In genomic region chr11:75717608-75718403, GRCh38 we compare ENCODE assay signal across 23 cellular contexts. TPM values are rescaled to one million over a fixed set of nuclear protein-coding genes. Genes with fewer than 3 reads are reported as not detected.
DNase-seq lines count a peak whose midpoint lies in the region; ATAC-seq, FAIRE-seq and TF ChIP-seq lines count a peak whose summit lies in the region.
"Had no signal": no experiment of that assay in that cellular context is flagged by ENCODE, and none has a peak within 500 bp of the region (broad histone marks: within the 10 kb centered on the region; RNA-seq: fewer than 3 reads in every experiment).

MOGAT2 (plus strand) TSS chr11:75717838; CDS start chr11:75717889, 51 bp downstream.

- H3K9me3 ChIP-seq in right lobe of liver (no peaks in the 10 kb centered on the region), small intestine (ENCODE audit: control insufficient read depth, low read depth) (no peaks in the 10 kb centered on the region)

- H3K27ac ChIP-seq in right lobe of liver (peak within 1 kb of the TSS in 2 of 3 donors; percentile 80 to 84), small intestine (ENCODE audit: low read depth in 1 of 2, low read length in 1 of 2) (peak within 1 kb of the TSS; percentile 90 to 95)

- in situ Hi-C loops in KBM-7 (cut with MboI; ENCODE audit: low pct_unique_long_range_greater_than_20kb, low sequenced_read_pairs): no loop called here

- intact Hi-C loops in right lobe of liver (cut with DNase I): no loop called here

- no peak for TF ChIP-seq POLR2A in right lobe of liver (IDR thresholded peaks at IDR 0.05)

- ATAC-seq in right lobe of liver (peak in 2 of 4 donors; percentile 13 to 46), GM21423 (IDR thresholded peaks at IDR 0.05; ENCODE audit: unreplicated experiment) (no peak)
- ATAC-seq: CD8-positive, alpha-beta T cell had no signal

- no peaks in the 10 kb centered on the region for H3K36me3 ChIP-seq in right lobe of liver
- no peaks in the 10 kb centered on the region for H3K36me3 ChIP-seq in small intestine (ENCODE audit: control insufficient read depth in 2 of 2, insufficient read depth in 2 of 2, low read length in 2 of 2)

- H3K27me3 ChIP-seq in right lobe of liver (no peaks in the 10 kb centered on the region), small intestine (ENCODE audit: control insufficient read depth in 2 of 2, insufficient read depth in 2 of 2, low read length in 2 of 2) (peaks cover 0 to 2% of the 10 kb centered on the region in 2 donors)

- TF ChIP-seq CTCF in right lobe of liver (IDR thresholded peaks at IDR 0.05): no peak

- 26% methylated on average over 5 of the region's 13 CpGs for WGBS in right lobe of liver (ENCODE audit: insufficient coverage, low coverage, low lambda C conversion rate, missing lambda C conversion rate)
- whole genome bisulfite sequencing in small intestine, 3 donors: 17 to 60% (median 36%) methylated on average over 13 of the region's 13 CpGs

- DNase-seq in M059J (ENCODE audit: low read depth) (peak; percentile 37), cerebellar cortex (ENCODE audit: low spot score) (peak; percentile 6), right lobe of liver (peak in 2 of 3 donors; percentile 80 to 84), small intestine (peak; percentile 94), KBM-7 (no peak), cortex of kidney (lab: John Stamatoyannopoulos, UW) (no peak), occipital lobe (lab: John Stamatoyannopoulos, UW) (no peak)
- DNase-seq: activated CD4-positive, alpha-beta memory T cell treated with anti-CD3 and anti-CD28 coated beads for 36 hours; activated naive CD4-positive, alpha-beta T cell treated with anti-CD3 and anti-CD28 coated beads, Interleukin-2, amount 10 ng/mL, durations not matched to agents 7 days and 5 days; activated T-cell treated with anti-CD3 and anti-CD28 coated beads, Interleukin-2, amount 50 U/mL, for 48 hours; aorta; CD8-positive, alpha-beta T cell; mesendoderm; MV-4-11; NCI-H1930; nephron progenitor cell had no signal

- H3K4me1 ChIP-seq in right lobe of liver: peaks cover 0 to 26% (median 10%) of the 10 kb centered on the region in 4 donors
- peaks cover 3 to 7% of the 10 kb centered on the region in 2 donors for H3K4me1 ChIP-seq in small intestine (ENCODE audit: control insufficient read depth in 2 of 2, insufficient read depth in 1 of 2, low read depth in 1 of 2, low read length in 1 of 2)

- no peak for FAIRE-seq in small intestine (lab: Jason Lieb, UNC)

- H3K4me3 ChIP-seq in right lobe of liver (peak within 1 kb of the TSS in 1 of 3 donors; percentile 5), small intestine (ENCODE audit: low read depth in 1 of 2, low read length in 2 of 2) (peak within 1 kb of the TSS; percentile 28 to 67)

RNA-seq across cellular contexts. Expression of gene MOGAT2, which starts in this region (rescaled TPM):
- total RNA-seq in M059J (2014; rRNA removed; shearing (Covaris generic)): not detected in 2 replicates
- 100 to 1,000 TPM in 3 of 6 experiments, 10 to 100 TPM in 3; 24.3 to 164 (median 100) TPM for total RNA-seq in right lobe of liver
- polyA plus RNA-seq in small intestine: 100 to 1,000 TPM; 112 to 243 (median 135) TPM
- not detected for total RNA-seq in occipital lobe
- total RNA-seq: activated CD4-positive, alpha-beta memory T cell treated with anti-CD3 and anti-CD28 coated beads for 36 hours; aorta; CD8-positive, alpha-beta T cell; NCI-H460; OCI-LY7; renal cortical epithelial cell; SK-MEL-5; T-helper 2 cell treated with Interferon-gamma antibody and Interleukin-4, amounts not matched to agents 100 ng/mL and 5 ng/mL, for 36 hours; WTC11 had no signal

Comparison
In these comparisons a context has a peak if more than half of its experiments do, and no peak if none do; other contexts are left out.
1. RNA of gene MOGAT2 (total RNA-seq): 24.3 to 164 TPM in right lobe of liver; not detected in M059J and not detected in occipital lobe (single experiment); every median in the first group is over 10 times any median in the second.
2. Peak in DNase-seq in M059J; RNA of the gene not detected or under 1 TPM.
3. DNase-seq: peak in cerebellar cortex (single experiment), right lobe of liver (2 of 3) and small intestine (single experiment); none in KBM-7 (single experiment), cortex of kidney (single experiment) and occipital lobe (single experiment).